Comparison of ENCODE assay signal across 1 cellular context in genomic region chr10:89543841-89544240, GRCh38.
TF ChIP-seq lines count a peak whose summit lies in the region.

No MANE protein-coding gene starts in this region.

TF ChIP-seq in HepG2, 621 proteins besides CTCF, POLR2A, EP300 and RAD21:
- TF ChIP-seq ZNF275 (CRISPR knock-in tag; IDR thresholded peaks at IDR 0.05; ENCODE audit: borderline replicate concordance): no peak
- no peak for TF ChIP-seq SRY (CRISPR knock-in tag; IDR thresholded peaks at IDR 0.05)
- TF ChIP-seq MNT (IDR thresholded peaks at IDR 0.05): no peak
- no peak for TF ChIP-seq E2F5 (CRISPR knock-in tag; conservative IDR thresholded peaks at IDR 0.05)
- TF ChIP-seq ZKSCAN5 (CRISPR knock-in tag; IDR thresholded peaks at IDR 0.05): no peak
- no peak for TF ChIP-seq ZBTB38 (CRISPR knock-in tag; IDR thresholded peaks at IDR 0.05)
- TF ChIP-seq TBX3 (IDR thresholded peaks at IDR 0.05; ENCODE audit: borderline replicate concordance): peak; percentile 88
- TF ChIP-seq FOSL2 (CRISPR knock-in tag; IDR thresholded peaks at IDR 0.05): peak; percentile 31; the same call in 1 of the 2 replicates
- TF ChIP-seq TARDBP (CRISPR knock-in tag; IDR thresholded peaks at IDR 0.05): no peak
- TF ChIP-seq KLF9 (CRISPR knock-in tag; IDR thresholded peaks at IDR 0.05; ENCODE audit: low read depth): no peak
- TF ChIP-seq MAFK (conservative IDR thresholded peaks at IDR 0.05 in 1 of 2, IDR thresholded peaks at IDR 0.05 in 1 of 2; ENCODE audit: low read length in 2 of 2): peak in 1 of 2 experiments; percentile 6; a peak in 1 of 4 replicates
- TF ChIP-seq POGK (CRISPR knock-in tag; conservative IDR thresholded peaks at IDR 0.05): no peak
- TF ChIP-seq RFXAP (CRISPR knock-in tag; IDR thresholded peaks at IDR 0.05; ENCODE audit: borderline replicate concordance): no peak
- TF ChIP-seq RARG (CRISPR knock-in tag; IDR thresholded peaks at IDR 0.05; ENCODE audit: low read depth): no peak
- no peak for TF ChIP-seq RARA (CRISPR knock-in tag; IDR thresholded peaks at IDR 0.05)
- TF ChIP-seq STAG1 (CRISPR knock-in tag; IDR thresholded peaks at IDR 0.05): no peak
- no peak for TF ChIP-seq SNAPC2 (CRISPR knock-in tag; IDR thresholded peaks at IDR 0.05)
- no peak for TF ChIP-seq ZNF766 (CRISPR knock-in tag; IDR thresholded peaks at IDR 0.05; ENCODE audit: borderline replicate concordance)
TF ChIP-seq in HepG2: peak in this region for 3.
